Comparison of ENCODE assay signal across 1 cellular context in the genomic region with DNA sequence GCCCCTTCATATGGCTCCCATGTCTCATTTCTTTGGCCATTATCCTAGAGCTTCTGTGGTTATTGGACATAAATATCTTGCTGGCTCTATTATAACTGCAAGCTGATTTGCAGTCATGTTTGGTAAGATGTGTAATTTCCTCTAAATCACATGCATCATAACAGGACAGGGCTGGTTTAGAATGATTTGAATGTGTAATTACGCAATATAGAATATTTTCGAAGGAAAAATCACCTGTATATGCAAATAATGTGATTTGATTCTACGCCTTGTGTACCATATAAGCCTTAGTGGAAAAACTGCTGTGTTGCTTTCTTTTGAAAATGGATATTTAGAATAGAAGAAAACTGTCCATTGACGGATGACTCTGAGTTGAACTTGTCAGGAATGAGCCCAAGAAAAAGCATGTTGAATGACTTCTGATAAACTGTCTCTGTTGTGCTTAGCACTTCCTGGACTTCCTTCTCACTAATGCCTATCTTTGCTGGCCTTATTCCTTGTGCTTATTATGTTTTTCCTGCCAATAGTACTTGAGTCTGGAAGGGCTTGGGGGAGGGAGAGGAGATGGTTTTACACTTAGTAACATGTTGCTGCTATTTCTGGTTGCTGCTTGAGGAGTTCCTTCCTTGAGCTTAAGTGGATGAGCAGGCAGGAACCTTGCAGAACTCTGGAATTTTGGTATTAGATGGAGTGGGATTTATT.
TF ChIP-seq lines count a peak whose summit lies in the region.

No MANE protein-coding gene starts in this region.

TF ChIP-seq in SK-N-SH, 30 proteins besides CTCF, POLR2A, EP300 and RAD21 (continued from another document):
- no peak for TF ChIP-seq USF1 (IDR thresholded peaks at IDR 0.05; ENCODE audit: borderline replicate concordance, low read depth)
- TF ChIP-seq RFX5 (IDR thresholded peaks at IDR 0.05; ENCODE audit: low read length): no peak
- peak; percentile 33; the same call in 1 of the 2 replicates for TF ChIP-seq TCF12 (IDR thresholded peaks at IDR 0.05)
- TF ChIP-seq, protein P1, sequence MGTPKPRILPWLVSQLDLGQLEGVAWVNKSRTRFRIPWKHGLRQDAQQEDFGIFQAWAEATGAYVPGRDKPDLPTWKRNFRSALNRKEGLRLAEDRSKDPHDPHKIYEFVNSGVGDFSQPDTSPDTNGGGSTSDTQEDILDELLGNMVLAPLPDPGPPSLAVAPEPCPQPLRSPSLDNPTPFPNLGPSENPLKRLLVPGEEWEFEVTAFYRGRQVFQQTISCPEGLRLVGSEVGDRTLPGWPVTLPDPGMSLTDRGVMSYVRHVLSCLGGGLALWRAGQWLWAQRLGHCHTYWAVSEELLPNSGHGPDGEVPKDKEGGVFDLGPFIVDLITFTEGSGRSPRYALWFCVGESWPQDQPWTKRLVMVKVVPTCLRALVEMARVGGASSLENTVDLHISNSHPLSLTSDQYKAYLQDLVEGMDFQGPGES (IDR thresholded peaks at IDR 0.05; ENCODE audit: low read depth, low read length): no peak
- TF ChIP-seq TEAD4 (IDR thresholded peaks at IDR 0.05; ENCODE audit: borderline replicate concordance, insufficient read depth): no peak
- no peak for TF ChIP-seq RCOR1 (IDR thresholded peaks at IDR 0.05; ENCODE audit: low read length)
- TF ChIP-seq ZBTB33 (IDR thresholded peaks at IDR 0.05; ENCODE audit: borderline replicate concordance, low read depth): no peak
- TF ChIP-seq MEF2A (IDR thresholded peaks at IDR 0.05; ENCODE audit: borderline replicate concordance, low read depth): peak; percentile 80
- TF ChIP-seq CHD2 (IDR thresholded peaks at IDR 0.05; ENCODE audit: low read length, partially characterized antibody): no peak
- no peak for TF ChIP-seq SMC3 (IDR thresholded peaks at IDR 0.05; ENCODE audit: low read depth, low read length)
- TF ChIP-seq FOXJ3 (CRISPR knock-in tag; IDR thresholded peaks at IDR 0.05): no peak
- TF ChIP-seq, protein P2, sequence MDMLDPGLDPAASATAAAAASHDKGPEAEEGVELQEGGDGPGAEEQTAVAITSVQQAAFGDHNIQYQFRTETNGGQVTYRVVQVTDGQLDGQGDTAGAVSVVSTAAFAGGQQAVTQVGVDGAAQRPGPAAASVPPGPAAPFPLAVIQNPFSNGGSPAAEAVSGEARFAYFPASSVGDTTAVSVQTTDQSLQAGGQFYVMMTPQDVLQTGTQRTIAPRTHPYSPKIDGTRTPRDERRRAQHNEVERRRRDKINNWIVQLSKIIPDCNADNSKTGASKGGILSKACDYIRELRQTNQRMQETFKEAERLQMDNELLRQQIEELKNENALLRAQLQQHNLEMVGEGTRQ (IDR thresholded peaks at IDR 0.05; ENCODE audit: borderline replicate concordance, low read depth, low read length): no peak
- 0 out of 2 replicates have a peak, but pooled peaks have one; percentile 23 for TF ChIP-seq JUND (IDR thresholded peaks at IDR 0.05)
- TF ChIP-seq MAX (IDR thresholded peaks at IDR 0.05; ENCODE audit: low read depth): no peak
- no peak for TF ChIP-seq POLR2AphosphoS5 (IDR thresholded peaks at IDR 0.05; ENCODE audit: low read depth, low read length)
- peak; percentile 36; the same call in 1 of the 2 replicates for TF ChIP-seq ELF1 (IDR thresholded peaks at IDR 0.05)
- peak; percentile 36; the same call in 1 of the 2 replicates for TF ChIP-seq FOSL2 (IDR thresholded peaks at IDR 0.05; ENCODE audit: borderline replicate concordance, low read depth)
- no peak for TF ChIP-seq GABPA (IDR thresholded peaks at IDR 0.05; ENCODE audit: low read depth)
- TF ChIP-seq REST (IDR thresholded peaks at IDR 0.05; ENCODE audit: low read depth, low read length): no peak
- TF ChIP-seq NFIC (IDR thresholded peaks at IDR 0.05; ENCODE audit: borderline replicate concordance): peak; percentile 50; the same call in 1 of the 2 replicates
- TF ChIP-seq FOXM1 (IDR thresholded peaks at IDR 0.05; ENCODE audit: low read depth): no peak
